In genomic region chr1:222643603-222643936, GRCh38 we compare ENCODE assay signal across 1 cellular context.
A peak's percentile ranks its signal among the peaks of the same experiment; 100 is the strongest.
TF ChIP-seq lines count a peak whose summit lies in the region.

No MANE protein-coding gene starts in this region.

TF ChIP-seq in H1, 55 proteins besides CTCF, POLR2A, EP300 and RAD21:
- TF ChIP-seq HDAC2 (IDR thresholded peaks at IDR 0.05; ENCODE audit: borderline replicate concordance in 1 of 2, low read depth in 2 of 2, low read length in 2 of 2) (peak in 1 of 2 experiments; percentile 1; a peak in 1 of 4 replicates), SIN3A (conservative IDR thresholded peaks at IDR 0.05 in 1 of 2, IDR thresholded peaks at IDR 0.05 in 1 of 2; ENCODE audit: low read depth in 1 of 2, low read length in 2 of 2) (no peak)
